In genomic region chr6:31742894-31743293, GRCh38 we compare ENCODE assay signal across 20 cellular contexts. TPM values are rescaled to one million over a fixed set of nuclear protein-coding genes. Genes with fewer than 3 reads are reported as not detected.
DNase-seq lines count a peak whose midpoint lies in the region; ATAC-seq and TF ChIP-seq lines count a peak whose summit lies in the region.
"Had no signal": no experiment of that assay in that cellular context is flagged by ENCODE, and none has a peak within 500 bp of the region (broad histone marks: within the 10 kb centered on the region; RNA-seq: fewer than 3 reads in every experiment).

No MANE protein-coding gene starts in this region.

- H3K27me3 Mint-ChIP-seq in activated T-cell treated with anti-CD3 and anti-CD28 coated beads, Interleukin-2, amount 50 U/mL, for 24 hours = no peaks in the 10 kb centered on the region
- no peaks in the 10 kb centered on the region for H3K27me3 Mint-ChIP-seq in activated T-cell treated with anti-CD3 and anti-CD28 coated beads, Interleukin-2, amount 50 U/mL, for 4 hours (ENCODE audit: low read depth)
- H3K27me3 Mint-ChIP-seq in nephron (ENCODE audit: low read depth) = no peaks in the 10 kb centered on the region

- H3K9me3 Mint-ChIP-seq in activated T-cell treated with anti-CD3 and anti-CD28 coated beads, Interleukin-2, amount 50 U/mL, for 24 hours = no peaks in the 10 kb centered on the region
- H3K9me3 Mint-ChIP-seq in activated T-cell treated with anti-CD3 and anti-CD28 coated beads, Interleukin-2, amount 50 U/mL, for 4 hours = no peaks in the 10 kb centered on the region
- no peaks in the 10 kb centered on the region for H3K9me3 Mint-ChIP-seq in nephron

- TF ChIP-seq CTCF in nephron (IDR thresholded peaks at IDR 0.05; ENCODE audit: unreplicated experiment in 3 of 3) = no peak

- peaks cover 76% of the 10 kb centered on the region for H3K36me3 Mint-ChIP-seq in activated T-cell treated with anti-CD3 and anti-CD28 coated beads, Interleukin-2, amount 50 U/mL, for 24 hours (ENCODE audit: low read depth)
- peaks cover 13% of the 10 kb centered on the region for H3K36me3 Mint-ChIP-seq in activated T-cell treated with anti-CD3 and anti-CD28 coated beads, Interleukin-2, amount 50 U/mL, for 4 hours (ENCODE audit: insufficient read depth)
- peaks cover 13% of the 10 kb centered on the region for H3K36me3 Mint-ChIP-seq in nephron (ENCODE audit: low read depth)

- DNase-seq in activated T-cell treated with anti-CD3 and anti-CD28 coated beads, Interleukin-2, amount 50 U/mL, for 24 hours = no peak
- DNase-seq in activated T-cell treated with anti-CD3 and anti-CD28 coated beads, Interleukin-2, amount 50 U/mL, for 4 hours = no peak
- DNase-seq: C1 segment of cervical spinal cord, GDM1, NCI-H1048, NCI-H1436 treated with DMSO at 0.1 percent for 48 hours, NCI-H2029 treated with DMSO at 0.1 percent for 48 hours, NCI-H2171 treated with DMSO at 0.1 percent for 48 hours, NCI-H748 treated with DMSO at 0.1 percent for 48 hours, OCI-M1, SIG-M5 had no signal

- no peak for ATAC-seq in activated T-cell treated with anti-CD3 and anti-CD28 coated beads, Interleukin-2, amount 50 U/mL, for 4 hours
- ATAC-seq in HG03342 (IDR thresholded peaks at IDR 0.05; ENCODE audit: unreplicated experiment) = no peak
- no peak for ATAC-seq in GM21825 (IDR thresholded peaks at IDR 0.05; ENCODE audit: unreplicated experiment)
- ATAC-seq in HG03442 (IDR thresholded peaks at IDR 0.05; ENCODE audit: unreplicated experiment) = no peak
- ATAC-seq: A549, GM12878 had no signal

- H3K27ac Mint-ChIP-seq in activated T-cell treated with anti-CD3 and anti-CD28 coated beads, Interleukin-2, amount 50 U/mL, for 24 hours = peak overlapping the region; percentile 35
- H3K27ac Mint-ChIP-seq in nephron = peak overlapping the region in 1 of 3 experiments; percentile 29

- no peak overlapping the region for H3K4me3 Mint-ChIP-seq in activated T-cell treated with anti-CD3 and anti-CD28 coated beads, Interleukin-2, amount 50 U/mL, for 24 hours
- no peak overlapping the region for H3K4me3 Mint-ChIP-seq in activated T-cell treated with anti-CD3 and anti-CD28 coated beads, Interleukin-2, amount 50 U/mL, for 4 hours
- H3K4me3 Mint-ChIP-seq in nephron = peak overlapping the region in 2 of 3 experiments; percentile 4 to 7

- H3K4me1 Mint-ChIP-seq in activated T-cell treated with anti-CD3 and anti-CD28 coated beads, Interleukin-2, amount 50 U/mL, for 24 hours (ENCODE audit: low read depth) = peaks cover 36% of the 10 kb centered on the region
- peaks cover 35% of the 10 kb centered on the region for H3K4me1 Mint-ChIP-seq in activated T-cell treated with anti-CD3 and anti-CD28 coated beads, Interleukin-2, amount 50 U/mL, for 4 hours (ENCODE audit: low read depth)
- peaks cover 28% of the 10 kb centered on the region for H3K4me1 Mint-ChIP-seq in nephron

RNA-seq across cellular contexts. Expression of gene MSH5, which starts 3.1 kb away (rescaled TPM):
- total RNA-seq in activated T-cell treated with anti-CD3 and anti-CD28 coated beads, Interleukin-2, amount 50 U/mL, for 4 hours = 10 to 100 TPM; 30.9 to 35.4 (median 34.3) TPM

RNA-seq across cellular contexts. Expression of gene CLIC1, which starts 6.6 kb away (rescaled TPM):
- total RNA-seq in activated T-cell treated with anti-CD3 and anti-CD28 coated beads, Interleukin-2, amount 50 U/mL, for 4 hours = 100 to 1,000 TPM; 344 to 370 (median 353) TPM

RNA-seq across cellular contexts. Expression of gene DDAH2, which starts 13.8 kb away (rescaled TPM):
- total RNA-seq in activated T-cell treated with anti-CD3 and anti-CD28 coated beads, Interleukin-2, amount 50 U/mL, for 4 hours = 1 to 10 TPM; 3.4 to 3.9 (median 3.5) TPM

RNA-seq across cellular contexts. Expression of gene SAPCD1, which starts 19.6 kb away (rescaled TPM):
- total RNA-seq in activated T-cell treated with anti-CD3 and anti-CD28 coated beads, Interleukin-2, amount 50 U/mL, for 4 hours = 10 to 100 TPM in 2 of 3 donors, 1 to 10 TPM in 1; 9.4 to 12.2 (median 12.1) TPM

RNA-seq across cellular contexts. Expression of gene MPIG6B, which starts 19.7 kb away (rescaled TPM):
- total RNA-seq in activated T-cell treated with anti-CD3 and anti-CD28 coated beads, Interleukin-2, amount 50 U/mL, for 4 hours = under 1 TPM in 2 of 3 donors, not detected in 1; 0.33 to 0.55 TPM
- total RNA-seq: GM12878, MCF 10A, NCI-H460, RPMI7951 had no signal

Comparison
In these comparisons a context has a peak if more than half of its experiments do, and no peak if none do; other contexts are left out.
1. H3K4me3 Mint-ChIP-seq: peak in nephron (2 of 3); none in activated T-cell treated with anti-CD3 and anti-CD28 coated beads, Interleukin-2, amount 50 U/mL, for 24 hours (single experiment) and activated T-cell treated with anti-CD3 and anti-CD28 coated beads, Interleukin-2, amount 50 U/mL, for 4 hours (single experiment).